In genomic region chr11:73787643-73788537, GRCh38 we compare ENCODE assay signal across 1 cellular context.
TF ChIP-seq lines count a peak whose summit lies in the region.

Gene MRPL48 (plus strand): TSS chr11:73787874. CDS start chr11:73787972, 98 bp downstream.

TF ChIP-seq in HEK293, 187 proteins besides CTCF, POLR2A, EP300 and RAD21 (continued from another document and continues in another):
- TF ChIP-seq PRDM6 (tag by site-specific recombination; IDR thresholded peaks at IDR 0.05) (peak; percentile 15; the same call in 1 of the 2 replicates), ZXDB (tag by site-specific recombination; IDR thresholded peaks at IDR 0.05) (peak; percentile 98), ZSCAN18 (tag by site-specific recombination; IDR thresholded peaks at IDR 0.05) (peak; percentile 58), ZNF514 (tag by site-specific recombination; IDR thresholded peaks at IDR 0.05) (no peak), MYNN (tag by site-specific recombination; IDR thresholded peaks at IDR 0.05; ENCODE audit: borderline replicate concordance) (no peak), ZNF221 (tag by site-specific recombination; IDR thresholded peaks at IDR 0.05; ENCODE audit: borderline replicate concordance) (no peak), ZNF24 (tag by site-specific recombination; IDR thresholded peaks at IDR 0.05) (peak; percentile 83), ZNF350 (tag by site-specific recombination; IDR thresholded peaks at IDR 0.05) (no peak), ZNF366 (tag by site-specific recombination; conservative IDR thresholded peaks at IDR 0.05) (peak; percentile 22; the same call in 1 of the 2 replicates), ZBTB21 (tag by site-specific recombination; IDR thresholded peaks at IDR 0.05) (peak; percentile 45; the same call in 1 of the 2 replicates), ZNF19 (tag by site-specific recombination; IDR thresholded peaks at IDR 0.05; ENCODE audit: low read depth) (no peak), ZBTB10 (tag by site-specific recombination; IDR thresholded peaks at IDR 0.05) (peak; percentile 85), KLF16 (tag by site-specific recombination; IDR thresholded peaks at IDR 0.05) (peak; percentile 96), ZEB2 (tag by site-specific recombination; IDR thresholded peaks at IDR 0.05) (peak; percentile 76), ZNF416 (tag by site-specific recombination; IDR thresholded peaks at IDR 0.05) (no peak), ZFP37 (tag by site-specific recombination; IDR thresholded peaks at IDR 0.05) (peak; percentile 93), ZIC2 (tag by site-specific recombination; IDR thresholded peaks at IDR 0.05) (0 out of 2 replicates have a peak, but pooled peaks have one; percentile 42), ZBTB17 (tag by site-specific recombination; IDR thresholded peaks at IDR 0.05) (peak; percentile 83), ZNF777 (tag by site-specific recombination; IDR thresholded peaks at IDR 0.05; ENCODE audit: borderline replicate concordance) (peak; percentile 82; the same call in 1 of the 2 replicates), ZNF112 (tag by site-specific recombination; IDR thresholded peaks at IDR 0.05) (no peak), BCL11A (tag by site-specific recombination; IDR thresholded peaks at IDR 0.05; ENCODE audit: low read depth) (no peak), KLF10 (tag by site-specific recombination; IDR thresholded peaks at IDR 0.05) (peak; percentile 75), MEIS1 (CRISPR knock-in tag; IDR thresholded peaks at IDR 0.05; ENCODE audit: borderline replicate concordance) (no peak), ZNF2 (tag by site-specific recombination; IDR thresholded peaks at IDR 0.05) (peak; percentile 96), ZNF76 (tag by site-specific recombination; IDR thresholded peaks at IDR 0.05; ENCODE audit: borderline replicate concordance, low read depth) (peak; percentile 91), SCRT2 (tag by site-specific recombination; IDR thresholded peaks at IDR 0.05) (peak; percentile 19; the same call in 1 of the 2 replicates), PBX3 (CRISPR knock-in tag; IDR thresholded peaks at IDR 0.05) (0 out of 2 replicates have a peak, but pooled peaks have one; percentile 64), ZNF560 (tag by site-specific recombination; IDR thresholded peaks at IDR 0.05; ENCODE audit: borderline replicate concordance) (no peak), ZNF585B (tag by site-specific recombination; IDR thresholded peaks at IDR 0.05) (no peak), KLF8 (tag by site-specific recombination; IDR thresholded peaks at IDR 0.05) (peak; percentile 91), TRIM28 (IDR thresholded peaks at IDR 0.05; ENCODE audit: borderline replicate concordance, low read length) (peak; percentile 90), ZNF10 (tag by site-specific recombination; IDR thresholded peaks at IDR 0.05) (peak; percentile 70; the same call in 1 of the 2 replicates), ZNF223 (tag by site-specific recombination; IDR thresholded peaks at IDR 0.05) (no peak), ZNF169 (tag by site-specific recombination; IDR thresholded peaks at IDR 0.05) (no peak), SETDB1 (IDR thresholded peaks at IDR 0.05; ENCODE audit: insufficient read length, low read length) (peak; percentile 43), OSR2 (tag by site-specific recombination; IDR thresholded peaks at IDR 0.05) (peak; percentile 99)
- TF ChIP-seq, protein P1, sequence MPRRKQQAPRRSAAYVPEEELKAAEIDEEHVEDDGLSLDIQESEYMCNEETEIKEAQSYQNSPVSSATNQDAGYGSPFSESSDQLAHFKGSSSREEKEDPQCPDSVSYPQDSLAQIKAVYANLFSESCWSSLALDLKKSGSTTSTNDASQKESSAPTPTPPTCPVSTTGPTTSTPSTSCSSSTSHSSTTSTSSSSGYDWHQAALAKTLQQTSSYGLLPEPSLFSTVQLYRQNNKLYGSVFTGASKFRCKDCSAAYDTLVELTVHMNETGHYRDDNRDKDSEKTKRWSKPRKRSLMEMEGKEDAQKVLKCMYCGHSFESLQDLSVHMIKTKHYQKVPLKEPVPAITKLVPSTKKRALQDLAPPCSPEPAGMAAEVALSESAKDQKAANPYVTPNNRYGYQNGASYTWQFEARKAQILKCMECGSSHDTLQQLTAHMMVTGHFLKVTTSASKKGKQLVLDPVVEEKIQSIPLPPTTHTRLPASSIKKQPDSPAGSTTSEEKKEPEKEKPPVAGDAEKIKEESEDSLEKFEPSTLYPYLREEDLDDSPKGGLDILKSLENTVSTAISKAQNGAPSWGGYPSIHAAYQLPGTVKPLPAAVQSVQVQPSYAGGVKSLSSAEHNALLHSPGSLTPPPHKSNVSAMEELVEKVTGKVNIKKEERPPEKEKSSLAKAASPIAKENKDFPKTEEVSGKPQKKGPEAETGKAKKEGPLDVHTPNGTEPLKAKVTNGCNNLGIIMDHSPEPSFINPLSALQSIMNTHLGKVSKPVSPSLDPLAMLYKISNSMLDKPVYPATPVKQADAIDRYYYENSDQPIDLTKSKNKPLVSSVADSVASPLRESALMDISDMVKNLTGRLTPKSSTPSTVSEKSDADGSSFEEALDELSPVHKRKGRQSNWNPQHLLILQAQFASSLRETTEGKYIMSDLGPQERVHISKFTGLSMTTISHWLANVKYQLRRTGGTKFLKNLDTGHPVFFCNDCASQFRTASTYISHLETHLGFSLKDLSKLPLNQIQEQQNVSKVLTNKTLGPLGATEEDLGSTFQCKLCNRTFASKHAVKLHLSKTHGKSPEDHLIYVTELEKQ (tag by site-specific recombination; IDR thresholded peaks at IDR 0.05; ENCODE audit: borderline replicate concordance) = 0 out of 2 replicates have a peak, but pooled peaks have one; percentile 45
- TF ChIP-seq, protein P2, sequence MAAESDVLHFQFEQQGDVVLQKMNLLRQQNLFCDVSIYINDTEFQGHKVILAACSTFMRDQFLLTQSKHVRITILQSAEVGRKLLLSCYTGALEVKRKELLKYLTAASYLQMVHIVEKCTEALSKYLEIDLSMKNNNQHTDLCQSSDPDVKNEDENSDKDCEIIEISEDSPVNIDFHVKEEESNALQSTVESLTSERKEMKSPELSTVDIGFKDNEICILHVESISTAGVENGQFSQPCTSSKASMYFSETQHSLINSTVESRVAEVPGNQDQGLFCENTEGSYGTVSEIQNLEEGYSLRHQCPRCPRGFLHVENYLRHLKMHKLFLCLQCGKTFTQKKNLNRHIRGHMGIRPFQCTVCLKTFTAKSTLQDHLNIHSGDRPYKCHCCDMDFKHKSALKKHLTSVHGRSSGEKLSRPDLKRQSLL (tag by site-specific recombination; IDR thresholded peaks at IDR 0.05) = peak; percentile 50; the same call in 1 of the 2 replicates
- TF ChIP-seq, protein P3, sequence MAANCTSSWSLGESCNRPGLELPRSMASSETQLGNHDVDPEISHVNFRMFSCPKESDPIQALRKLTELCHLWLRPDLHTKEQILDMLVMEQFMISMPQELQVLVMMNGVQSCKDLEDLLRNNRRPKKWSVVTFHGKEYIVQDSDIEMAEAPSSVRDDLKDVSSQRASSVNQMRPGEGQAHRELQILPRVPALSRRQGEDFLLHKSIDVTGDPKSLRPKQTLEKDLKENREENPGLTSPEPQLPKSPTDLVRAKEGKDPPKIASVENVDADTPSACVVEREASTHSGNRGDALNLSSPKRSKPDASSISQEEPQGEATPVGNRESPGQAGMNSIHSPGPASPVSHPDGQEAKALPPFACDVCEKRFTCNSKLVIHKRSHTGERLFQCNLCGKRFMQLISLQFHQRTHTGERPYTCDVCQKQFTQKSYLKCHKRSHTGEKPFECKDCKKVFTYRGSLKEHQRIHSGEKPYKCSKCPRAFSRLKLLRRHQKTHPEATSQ (tag by site-specific recombination; IDR thresholded peaks at IDR 0.05) = peak; percentile 93
- TF ChIP-seq, protein P4, sequence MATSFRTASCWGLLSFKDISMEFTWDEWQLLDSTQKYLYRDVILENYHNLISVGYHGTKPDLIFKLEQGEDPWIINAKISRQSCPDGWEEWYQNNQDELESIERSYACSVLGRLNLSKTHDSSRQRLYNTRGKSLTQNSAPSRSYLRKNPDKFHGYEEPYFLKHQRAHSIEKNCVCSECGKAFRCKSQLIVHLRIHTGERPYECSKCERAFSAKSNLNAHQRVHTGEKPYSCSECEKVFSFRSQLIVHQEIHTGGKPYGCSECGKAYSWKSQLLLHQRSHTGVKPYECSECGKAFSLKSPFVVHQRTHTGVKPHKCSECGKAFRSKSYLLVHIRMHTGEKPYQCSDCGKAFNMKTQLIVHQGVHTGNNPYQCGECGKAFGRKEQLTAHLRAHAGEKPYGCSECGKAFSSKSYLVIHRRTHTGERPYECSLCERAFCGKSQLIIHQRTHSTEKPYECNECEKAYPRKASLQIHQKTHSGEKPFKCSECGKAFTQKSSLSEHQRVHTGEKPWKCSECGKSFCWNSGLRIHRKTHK (tag by site-specific recombination; IDR thresholded peaks at IDR 0.05) = no peak
- TF ChIP-seq, protein P5, sequence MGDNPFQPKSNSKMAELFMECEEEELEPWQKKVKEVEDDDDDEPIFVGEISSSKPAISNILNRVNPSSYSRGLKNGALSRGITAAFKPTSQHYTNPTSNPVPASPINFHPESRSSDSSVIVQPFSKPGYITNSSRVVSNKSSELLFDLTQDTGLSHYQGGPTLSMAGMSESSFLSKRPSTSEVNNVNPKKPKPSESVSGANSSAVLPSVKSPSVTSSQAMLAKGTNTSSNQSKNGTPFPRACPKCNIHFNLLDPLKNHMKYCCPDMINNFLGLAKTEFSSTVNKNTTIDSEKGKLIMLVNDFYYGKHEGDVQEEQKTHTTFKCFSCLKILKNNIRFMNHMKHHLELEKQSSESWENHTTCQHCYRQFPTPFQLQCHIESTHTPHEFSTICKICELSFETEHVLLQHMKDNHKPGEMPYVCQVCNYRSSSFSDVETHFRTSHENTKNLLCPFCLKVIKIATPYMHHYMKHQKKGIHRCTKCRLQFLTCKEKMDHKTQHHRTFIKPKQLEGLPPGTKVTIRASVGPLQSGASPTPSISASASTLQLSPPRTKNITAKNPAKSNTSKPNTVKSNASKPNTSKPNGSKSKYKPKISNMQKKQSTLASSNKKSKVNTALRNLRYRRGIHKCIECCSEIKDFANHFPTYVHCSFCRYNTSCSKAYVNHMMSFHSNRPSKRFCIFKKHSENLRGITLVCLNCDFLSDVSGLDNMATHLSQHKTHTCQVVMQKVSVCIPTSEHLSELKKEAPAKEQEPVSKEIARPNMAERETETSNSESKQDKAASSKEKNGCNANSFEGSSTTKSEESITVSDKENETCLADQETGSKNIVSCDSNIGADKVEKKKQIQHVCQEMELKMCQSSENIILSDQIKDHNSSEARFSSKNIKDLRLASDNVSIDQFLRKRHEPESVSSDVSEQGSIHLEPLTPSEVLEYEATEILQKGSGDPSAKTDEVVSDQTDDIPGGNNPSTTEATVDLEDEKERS (tag by site-specific recombination; IDR thresholded peaks at IDR 0.05) = peak; percentile 72; the same call in 1 of the 2 replicates
- TF ChIP-seq, protein P6, sequence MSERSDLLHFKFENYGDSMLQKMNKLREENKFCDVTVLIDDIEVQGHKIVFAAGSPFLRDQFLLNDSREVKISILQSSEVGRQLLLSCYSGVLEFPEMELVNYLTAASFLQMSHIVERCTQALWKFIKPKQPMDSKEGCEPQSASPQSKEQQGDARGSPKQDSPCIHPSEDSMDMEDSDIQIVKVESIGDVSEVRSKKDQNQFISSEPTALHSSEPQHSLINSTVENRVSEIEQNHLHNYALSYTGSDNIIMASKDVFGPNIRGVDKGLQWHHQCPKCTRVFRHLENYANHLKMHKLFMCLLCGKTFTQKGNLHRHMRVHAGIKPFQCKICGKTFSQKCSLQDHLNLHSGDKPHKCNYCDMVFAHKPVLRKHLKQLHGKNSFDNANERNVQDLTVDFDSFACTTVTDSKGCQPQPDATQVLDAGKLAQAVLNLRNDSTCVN (tag by site-specific recombination; optimal IDR thresholded peaks at IDR 0.05) = peak; percentile 88
